13 cellular contexts compared by ENCODE assay signal in the genomic region with DNA sequence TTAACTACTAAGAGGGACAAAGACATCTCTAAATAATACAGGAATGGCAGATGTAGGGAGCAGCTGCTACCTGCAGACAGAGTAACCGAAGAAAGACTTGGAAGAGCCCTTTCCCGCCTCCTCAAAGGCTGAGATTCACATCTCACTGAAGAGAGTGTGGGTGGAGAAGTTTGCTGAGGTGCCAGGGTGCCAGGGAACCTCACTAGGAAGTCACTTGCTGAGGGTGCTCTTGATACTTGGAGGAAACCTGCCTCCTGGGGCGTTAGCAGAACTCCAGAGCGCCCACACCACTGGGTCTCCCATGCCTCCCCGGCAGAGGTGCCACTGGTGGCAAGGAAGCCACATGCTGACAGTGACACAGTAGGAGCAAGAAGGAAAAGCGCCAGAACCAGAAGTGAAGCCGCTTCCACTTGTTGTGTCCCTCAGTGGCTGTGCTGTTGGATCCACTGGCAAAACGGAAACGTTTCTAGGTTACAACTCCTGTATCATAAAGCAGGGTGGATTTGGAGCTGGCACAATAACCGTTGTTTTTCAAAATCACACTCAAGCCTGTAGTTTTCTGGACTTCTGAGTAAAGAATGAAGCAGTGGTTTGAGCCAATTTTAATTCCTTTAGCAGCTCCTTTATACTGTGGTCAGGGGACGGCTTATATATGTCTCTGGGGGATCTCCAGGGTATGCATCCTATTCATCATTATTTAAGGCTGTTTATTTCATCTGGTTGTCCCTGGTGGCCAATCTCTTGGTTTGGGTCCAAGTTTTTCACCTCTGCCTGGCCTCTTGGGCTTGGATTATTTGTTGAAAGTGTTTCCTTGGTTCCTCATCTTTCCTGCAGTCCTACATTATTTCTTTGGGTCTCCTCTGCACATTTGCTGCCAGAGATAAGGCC.
DNase-seq lines count a peak whose midpoint lies in the region; ATAC-seq and TF ChIP-seq lines count a peak whose summit lies in the region.
"Had no signal": no experiment of that assay in that cellular context is flagged by ENCODE, and none has a peak within 500 bp of the region (broad histone marks: within the 10 kb centered on the region; RNA-seq: fewer than 3 reads in every experiment).

No MANE protein-coding gene starts in this region.

- CTCF ChIA-PET in HEK293 (lab: Yijun Ruan, JAX) = interaction anchor here (0.7 to 15.0 kb wide), 5 partner anchors 8 to 184 kb away, joined by 3 to 302 read pairs (median 8); no protein-coding TSS in a partner anchor

- H3K4me1 ChIP-seq in HEK293 (ENCODE audit: control insufficient read depth, insufficient read depth, low read length) = peaks cover 18% of the 10 kb centered on the region

- peak; percentile 23 for DNase-seq in T1000 (lab: John Stamatoyannopoulos, UW)
- peak; percentile 62 for DNase-seq in fibroblast of the aortic adventitia (ENCODE audit: low read depth)
- DNase-seq in sciatic nerve (ENCODE audit: low spot score) = no peak
- DNase-seq in ecto neural progenitor cell (ENCODE audit: low spot score) = no peak
- no peak for DNase-seq in NCI-H82 (lab: John Stamatoyannopoulos, UW)
- DNase-seq: GF-D8; psoas muscle; stimulated activated CD4-positive, alpha-beta T cell treated with anti-CD3 and anti-CD28 coated beads, Interleukin-2, amount 100 ng/mL, for 24 hours; stimulated activated CD8-positive, alpha-beta memory T cell treated with anti-CD3 and anti-CD28 coated beads, Interleukin-4, amount 100 ng/mL, for 48 hours had no signal

- POLR2A ChIA-PET in HEK293 (lab: Yijun Ruan, JAX) = no interaction called here

- TF ChIP-seq CTCF in HEK293 (tag by site-specific recombination; IDR thresholded peaks at IDR 0.05) (no peak), fibroblast of the aortic adventitia (IDR thresholded peaks at IDR 0.05; ENCODE audit: insufficient read depth, low read length) (no peak)

- no peaks in the 10 kb centered on the region for H3K9me3 ChIP-seq in HEK293 (ENCODE audit: control insufficient read depth, insufficient read depth, low read depth, low read length)
- H3K9me3 ChIP-seq: psoas muscle, upper lobe of left lung had no signal

- intact Hi-C loops in sciatic nerve (cut with DNase I) = no loop called here

- peak; percentile 70 for ATAC-seq in sciatic nerve
- ATAC-seq in GM21619 (IDR thresholded peaks at IDR 0.05; ENCODE audit: unreplicated experiment) = no peak

- H3K27ac ChIP-seq in HEK293 (ENCODE audit: extremely low read depth, low read depth, low read length) = no peak overlapping the region
- H3K27ac ChIP-seq: psoas muscle, upper lobe of left lung, VCaP had no signal

- H3K36me3 ChIP-seq in HEK293 (ENCODE audit: control insufficient read depth in 2 of 2, insufficient read depth in 1 of 2, low read length in 2 of 2) = peaks cover 4 to 22% of the 10 kb centered on the region in 2 experiments

- H3K4me3 ChIP-seq in HEK293 (ENCODE audit: low read depth, low read length) (no peak overlapping the region), fibroblast of the aortic adventitia (ENCODE audit: low read depth, low read length) (no peak overlapping the region)
- H3K4me3 ChIP-seq: psoas muscle, upper lobe of left lung had no signal

TF ChIP-seq in HEK293, 187 proteins besides CTCF, POLR2A, EP300 and RAD21:
- TF ChIP-seq ZNF600 (tag by site-specific recombination; IDR thresholded peaks at IDR 0.05) (peak; percentile 40; the same call in 1 of the 2 replicates), ZIC2 (tag by site-specific recombination; IDR thresholded peaks at IDR 0.05) (0 out of 2 replicates have a peak, but pooled peaks have one; percentile 14), SCRT2 (tag by site-specific recombination; IDR thresholded peaks at IDR 0.05) (peak; percentile 55; the same call in 1 of the 2 replicates)
- TF ChIP-seq, protein P1, sequence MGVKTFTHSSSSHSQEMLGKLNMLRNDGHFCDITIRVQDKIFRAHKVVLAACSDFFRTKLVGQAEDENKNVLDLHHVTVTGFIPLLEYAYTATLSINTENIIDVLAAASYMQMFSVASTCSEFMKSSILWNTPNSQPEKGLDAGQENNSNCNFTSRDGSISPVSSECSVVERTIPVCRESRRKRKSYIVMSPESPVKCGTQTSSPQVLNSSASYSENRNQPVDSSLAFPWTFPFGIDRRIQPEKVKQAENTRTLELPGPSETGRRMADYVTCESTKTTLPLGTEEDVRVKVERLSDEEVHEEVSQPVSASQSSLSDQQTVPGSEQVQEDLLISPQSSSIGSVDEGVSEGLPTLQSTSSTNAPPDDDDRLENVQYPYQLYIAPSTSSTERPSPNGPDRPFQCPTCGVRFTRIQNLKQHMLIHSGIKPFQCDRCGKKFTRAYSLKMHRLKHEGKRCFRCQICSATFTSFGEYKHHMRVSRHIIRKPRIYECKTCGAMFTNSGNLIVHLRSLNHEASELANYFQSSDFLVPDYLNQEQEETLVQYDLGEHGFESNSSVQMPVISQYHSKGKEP (tag by site-specific recombination; IDR thresholded peaks at IDR 0.05) = no peak
- TF ChIP-seq, protein P2, sequence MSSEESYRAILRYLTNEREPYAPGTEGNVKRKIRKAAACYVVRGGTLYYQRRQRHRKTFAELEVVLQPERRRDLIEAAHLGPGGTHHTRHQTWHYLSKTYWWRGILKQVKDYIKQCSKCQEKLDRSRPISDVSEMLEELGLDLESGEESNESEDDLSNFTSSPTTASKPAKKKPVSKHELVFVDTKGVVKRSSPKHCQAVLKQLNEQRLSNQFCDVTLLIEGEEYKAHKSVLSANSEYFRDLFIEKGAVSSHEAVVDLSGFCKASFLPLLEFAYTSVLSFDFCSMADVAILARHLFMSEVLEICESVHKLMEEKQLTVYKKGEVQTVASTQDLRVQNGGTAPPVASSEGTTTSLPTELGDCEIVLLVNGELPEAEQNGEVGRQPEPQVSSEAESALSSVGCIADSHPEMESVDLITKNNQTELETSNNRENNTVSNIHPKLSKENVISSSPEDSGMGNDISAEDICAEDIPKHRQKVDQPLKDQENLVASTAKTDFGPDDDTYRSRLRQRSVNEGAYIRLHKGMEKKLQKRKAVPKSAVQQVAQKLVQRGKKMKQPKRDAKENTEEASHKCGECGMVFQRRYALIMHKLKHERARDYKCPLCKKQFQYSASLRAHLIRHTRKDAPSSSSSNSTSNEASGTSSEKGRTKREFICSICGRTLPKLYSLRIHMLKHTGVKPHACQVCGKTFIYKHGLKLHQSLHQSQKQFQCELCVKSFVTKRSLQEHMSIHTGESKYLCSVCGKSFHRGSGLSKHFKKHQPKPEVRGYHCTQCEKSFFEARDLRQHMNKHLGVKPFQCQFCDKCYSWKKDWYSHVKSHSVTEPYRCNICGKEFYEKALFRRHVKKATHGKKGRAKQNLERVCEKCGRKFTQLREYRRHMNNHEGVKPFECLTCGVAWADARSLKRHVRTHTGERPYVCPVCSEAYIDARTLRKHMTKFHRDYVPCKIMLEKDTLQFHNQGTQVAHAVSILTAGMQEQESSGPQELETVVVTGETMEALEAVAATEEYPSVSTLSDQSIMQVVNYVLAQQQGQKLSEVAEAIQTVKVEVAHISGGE (tag by site-specific recombination; conservative IDR thresholded peaks at IDR 0.05; ENCODE audit: low read depth) = no peak

Comparison
In these comparisons a context has a peak if more than half of its experiments do, and no peak if none do; other contexts are left out.
1. DNase-seq: peak in T1000 (single experiment) and fibroblast of the aortic adventitia (single experiment); none in sciatic nerve (single experiment), ecto neural progenitor cell (single experiment) and NCI-H82 (single experiment).